1 cellular context compared by ENCODE assay signal in the genomic region with DNA sequence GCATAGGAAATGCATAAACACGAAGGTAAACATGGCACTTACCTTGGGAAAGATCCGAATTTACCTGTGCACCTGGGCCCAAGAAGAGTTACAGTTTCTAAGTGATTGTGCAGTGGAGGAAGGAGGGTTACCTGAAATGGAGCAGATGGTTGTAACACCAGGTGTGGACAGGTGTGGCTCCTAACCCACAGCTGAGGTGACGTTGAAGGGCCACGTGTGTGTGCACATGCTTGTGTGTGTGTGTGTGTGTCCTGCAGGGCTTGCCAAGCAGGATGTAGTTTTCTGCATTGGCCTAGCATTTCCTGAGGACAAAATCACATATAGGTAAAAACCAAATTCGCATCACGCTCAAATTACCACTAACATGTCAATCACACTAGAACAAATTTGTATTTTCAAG.
TF ChIP-seq lines count a peak whose summit lies in the region.

No MANE protein-coding gene starts in this region.

TF ChIP-seq in H1, 55 proteins besides CTCF, POLR2A, EP300 and RAD21 (continued from another document):
- TF ChIP-seq, protein P1, sequence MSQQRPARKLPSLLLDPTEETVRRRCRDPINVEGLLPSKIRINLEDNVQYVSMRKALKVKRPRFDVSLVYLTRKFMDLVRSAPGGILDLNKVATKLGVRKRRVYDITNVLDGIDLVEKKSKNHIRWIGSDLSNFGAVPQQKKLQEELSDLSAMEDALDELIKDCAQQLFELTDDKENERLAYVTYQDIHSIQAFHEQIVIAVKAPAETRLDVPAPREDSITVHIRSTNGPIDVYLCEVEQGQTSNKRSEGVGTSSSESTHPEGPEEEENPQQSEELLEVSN (IDR thresholded peaks at IDR 0.05) = no peak
- TF ChIP-seq CREB1 (IDR thresholded peaks at IDR 0.05) (no peak), SIRT6 (IDR thresholded peaks at IDR 0.05; ENCODE audit: low read length) (no peak), SUZ12 (IDR thresholded peaks at IDR 0.05; ENCODE audit: low read length) (no peak)
- TF ChIP-seq, protein P2, sequence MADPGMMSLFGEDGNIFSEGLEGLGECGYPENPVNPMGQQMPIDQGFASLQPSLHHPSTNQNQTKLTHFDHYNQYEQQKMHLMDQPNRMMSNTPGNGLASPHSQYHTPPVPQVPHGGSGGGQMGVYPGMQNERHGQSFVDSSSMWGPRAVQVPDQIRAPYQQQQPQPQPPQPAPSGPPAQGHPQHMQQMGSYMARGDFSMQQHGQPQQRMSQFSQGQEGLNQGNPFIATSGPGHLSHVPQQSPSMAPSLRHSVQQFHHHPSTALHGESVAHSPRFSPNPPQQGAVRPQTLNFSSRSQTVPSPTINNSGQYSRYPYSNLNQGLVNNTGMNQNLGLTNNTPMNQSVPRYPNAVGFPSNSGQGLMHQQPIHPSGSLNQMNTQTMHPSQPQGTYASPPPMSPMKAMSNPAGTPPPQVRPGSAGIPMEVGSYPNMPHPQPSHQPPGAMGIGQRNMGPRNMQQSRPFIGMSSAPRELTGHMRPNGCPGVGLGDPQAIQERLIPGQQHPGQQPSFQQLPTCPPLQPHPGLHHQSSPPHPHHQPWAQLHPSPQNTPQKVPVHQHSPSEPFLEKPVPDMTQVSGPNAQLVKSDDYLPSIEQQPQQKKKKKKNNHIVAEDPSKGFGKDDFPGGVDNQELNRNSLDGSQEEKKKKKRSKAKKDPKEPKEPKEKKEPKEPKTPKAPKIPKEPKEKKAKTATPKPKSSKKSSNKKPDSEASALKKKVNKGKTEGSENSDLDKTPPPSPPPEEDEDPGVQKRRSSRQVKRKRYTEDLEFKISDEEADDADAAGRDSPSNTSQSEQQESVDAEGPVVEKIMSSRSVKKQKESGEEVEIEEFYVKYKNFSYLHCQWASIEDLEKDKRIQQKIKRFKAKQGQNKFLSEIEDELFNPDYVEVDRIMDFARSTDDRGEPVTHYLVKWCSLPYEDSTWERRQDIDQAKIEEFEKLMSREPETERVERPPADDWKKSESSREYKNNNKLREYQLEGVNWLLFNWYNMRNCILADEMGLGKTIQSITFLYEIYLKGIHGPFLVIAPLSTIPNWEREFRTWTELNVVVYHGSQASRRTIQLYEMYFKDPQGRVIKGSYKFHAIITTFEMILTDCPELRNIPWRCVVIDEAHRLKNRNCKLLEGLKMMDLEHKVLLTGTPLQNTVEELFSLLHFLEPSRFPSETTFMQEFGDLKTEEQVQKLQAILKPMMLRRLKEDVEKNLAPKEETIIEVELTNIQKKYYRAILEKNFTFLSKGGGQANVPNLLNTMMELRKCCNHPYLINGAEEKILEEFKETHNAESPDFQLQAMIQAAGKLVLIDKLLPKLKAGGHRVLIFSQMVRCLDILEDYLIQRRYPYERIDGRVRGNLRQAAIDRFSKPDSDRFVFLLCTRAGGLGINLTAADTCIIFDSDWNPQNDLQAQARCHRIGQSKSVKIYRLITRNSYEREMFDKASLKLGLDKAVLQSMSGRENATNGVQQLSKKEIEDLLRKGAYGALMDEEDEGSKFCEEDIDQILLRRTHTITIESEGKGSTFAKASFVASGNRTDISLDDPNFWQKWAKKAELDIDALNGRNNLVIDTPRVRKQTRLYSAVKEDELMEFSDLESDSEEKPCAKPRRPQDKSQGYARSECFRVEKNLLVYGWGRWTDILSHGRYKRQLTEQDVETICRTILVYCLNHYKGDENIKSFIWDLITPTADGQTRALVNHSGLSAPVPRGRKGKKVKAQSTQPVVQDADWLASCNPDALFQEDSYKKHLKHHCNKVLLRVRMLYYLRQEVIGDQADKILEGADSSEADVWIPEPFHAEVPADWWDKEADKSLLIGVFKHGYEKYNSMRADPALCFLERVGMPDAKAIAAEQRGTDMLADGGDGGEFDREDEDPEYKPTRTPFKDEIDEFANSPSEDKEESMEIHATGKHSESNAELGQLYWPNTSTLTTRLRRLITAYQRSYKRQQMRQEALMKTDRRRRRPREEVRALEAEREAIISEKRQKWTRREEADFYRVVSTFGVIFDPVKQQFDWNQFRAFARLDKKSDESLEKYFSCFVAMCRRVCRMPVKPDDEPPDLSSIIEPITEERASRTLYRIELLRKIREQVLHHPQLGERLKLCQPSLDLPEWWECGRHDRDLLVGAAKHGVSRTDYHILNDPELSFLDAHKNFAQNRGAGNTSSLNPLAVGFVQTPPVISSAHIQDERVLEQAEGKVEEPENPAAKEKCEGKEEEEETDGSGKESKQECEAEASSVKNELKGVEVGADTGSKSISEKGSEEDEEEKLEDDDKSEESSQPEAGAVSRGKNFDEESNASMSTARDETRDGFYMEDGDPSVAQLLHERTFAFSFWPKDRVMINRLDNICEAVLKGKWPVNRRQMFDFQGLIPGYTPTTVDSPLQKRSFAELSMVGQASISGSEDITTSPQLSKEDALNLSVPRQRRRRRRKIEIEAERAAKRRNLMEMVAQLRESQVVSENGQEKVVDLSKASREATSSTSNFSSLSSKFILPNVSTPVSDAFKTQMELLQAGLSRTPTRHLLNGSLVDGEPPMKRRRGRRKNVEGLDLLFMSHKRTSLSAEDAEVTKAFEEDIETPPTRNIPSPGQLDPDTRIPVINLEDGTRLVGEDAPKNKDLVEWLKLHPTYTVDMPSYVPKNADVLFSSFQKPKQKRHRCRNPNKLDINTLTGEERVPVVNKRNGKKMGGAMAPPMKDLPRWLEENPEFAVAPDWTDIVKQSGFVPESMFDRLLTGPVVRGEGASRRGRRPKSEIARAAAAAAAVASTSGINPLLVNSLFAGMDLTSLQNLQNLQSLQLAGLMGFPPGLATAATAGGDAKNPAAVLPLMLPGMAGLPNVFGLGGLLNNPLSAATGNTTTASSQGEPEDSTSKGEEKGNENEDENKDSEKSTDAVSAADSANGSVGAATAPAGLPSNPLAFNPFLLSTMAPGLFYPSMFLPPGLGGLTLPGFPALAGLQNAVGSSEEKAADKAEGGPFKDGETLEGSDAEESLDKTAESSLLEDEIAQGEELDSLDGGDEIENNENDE (IDR thresholded peaks at IDR 0.05; ENCODE audit: insufficient replicate concordance, low read length) = no peak
TF ChIP-seq in H1: peak in this region for 0.
